ENCODE assay signal across 8 cellular contexts in the genomic region with DNA sequence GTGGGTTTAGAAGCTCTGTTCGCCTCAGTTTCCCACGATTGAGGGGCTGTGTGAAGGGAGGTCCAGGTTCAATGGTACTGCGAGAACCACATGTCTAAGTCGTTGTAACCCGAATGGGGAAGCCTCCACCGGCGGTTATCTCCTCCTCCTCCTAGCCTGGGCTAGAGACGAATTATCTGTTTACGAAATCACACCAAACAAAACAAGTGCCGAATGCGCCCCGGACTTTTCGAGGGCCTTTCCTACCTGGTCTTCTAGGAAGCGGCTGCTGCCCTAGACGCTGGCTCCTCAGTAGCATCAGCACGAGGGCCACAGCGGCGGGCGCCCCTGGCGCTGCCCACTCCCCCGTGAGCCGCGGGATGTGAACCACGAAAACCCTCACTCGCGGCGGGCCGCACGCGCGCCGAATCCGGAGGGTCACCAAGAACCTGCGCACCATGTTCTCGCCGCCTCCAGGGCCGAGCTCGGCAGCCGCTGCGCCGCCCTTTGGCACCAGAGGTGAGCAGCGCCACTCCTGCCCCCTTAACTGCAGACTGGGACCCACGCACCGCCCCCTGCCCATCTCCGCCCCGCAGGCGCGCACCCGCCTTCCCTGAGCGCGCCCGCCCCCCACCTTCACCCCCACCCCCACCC. TPM values are rescaled to one million over a fixed set of nuclear protein-coding genes. Genes with fewer than 3 reads are reported as not detected.
DNase-seq lines count a peak whose midpoint lies in the region; ATAC-seq, FAIRE-seq and TF ChIP-seq lines count a peak whose summit lies in the region.

Gene CDKN2A (minus strand): TSS at position 500 of the 633 bp plus-strand sequence.

- H3F3A ChIP-seq in SK-N-SH (replicated peaks; ENCODE audit: insufficient read depth), result peaks cover 6% of the 10 kb centered on the region

- peak; percentile 67 for ATAC-seq in DND-41 (ENCODE audit: insufficient read depth, low read depth)
- ATAC-seq in GM19468 (IDR thresholded peaks at IDR 0.05; ENCODE audit: extremely low read depth, unreplicated experiment), result peak; percentile 8
- peak; percentile 32 for ATAC-seq in HG03565 (IDR thresholded peaks at IDR 0.05; ENCODE audit: unreplicated experiment)
- ATAC-seq in body of pancreas, result peak; percentile 35

- no peak for FAIRE-seq in kidney (lab: Jason Lieb, UNC)

- peaks cover 57% of the 10 kb centered on the region for H3K4me1 ChIP-seq in DND-41 (ENCODE audit: insufficient read depth, low read length)
- peaks cover 0 to 6% of the 10 kb centered on the region in 2 experiments; a peak in 2 of 4 replicates for H3K4me1 ChIP-seq in SK-N-SH (ENCODE audit: control insufficient read depth in 1 of 2, insufficient read depth in 2 of 2, low read depth in 1 of 2, low read length in 1 of 2)
- H3K4me1 ChIP-seq in body of pancreas, result peaks cover 17% of the 10 kb centered on the region
- H3K4me1 ChIP-seq in kidney (ENCODE audit: control insufficient read depth in 1 of 2, insufficient read depth in 1 of 2, low read depth in 1 of 2, low read length in 2 of 2), result peaks cover 0 to 12% of the 10 kb centered on the region in 2 donors

- DNase-seq in DND-41 (no peak), SK-N-SH (peak; percentile 79), body of pancreas (peak in 2 of 4 donors; percentile 26 to 47), kidney (peak; percentile 83), KG1 (lab: John Stamatoyannopoulos, UW) (no peak)
- peak; percentile 53 for DNase-seq in stimulated activated naive CD4-positive, alpha-beta T cell treated with Interleukin-2 at 50 U/mL for 16 hours (lab: John Stamatoyannopoulos, UW)

- H2AFZ ChIP-seq in DND-41 (ENCODE audit: low read depth, low read length), result peak within 1 kb of the TSS; percentile 64
- peak within 1 kb of the TSS; percentile 99 for H2AFZ ChIP-seq in SK-N-SH (ENCODE audit: low read depth)

- H3K4me2 ChIP-seq in DND-41 (ENCODE audit: insufficient read depth, low read length) (peak within 1 kb of the TSS; percentile 74), SK-N-SH (peak within 1 kb of the TSS; percentile 94)

- intact Hi-C loops in body of pancreas (cut with DNase I) (loop anchor here (5.0 to 10.0 kb wide), 2 partner anchors 59 to 177 kb away; no protein-coding TSS in a partner anchor), kidney (cut with DNase I) (no loop called here)

- peaks cover 97% of the 10 kb centered on the region for H3K79me2 ChIP-seq in DND-41 (ENCODE audit: insufficient read depth, low read length)
- H3K79me2 ChIP-seq in SK-N-SH (ENCODE audit: insufficient read depth), result no peaks in the 10 kb centered on the region; the same call in 1 of the 2 replicates

- CTCF ChIA-PET in SK-N-SH (lab: Yijun Ruan, JAX), result interaction anchor here (0.5 to 5.9 kb wide), 6 partner anchors 14 to 180 kb away, joined by 3 to 60 read pairs (median 4); partner anchors contain the start of gene CDKN2B

- no peak for TF ChIP-seq EP300 in SK-N-SH (IDR thresholded peaks at IDR 0.05; ENCODE audit: borderline replicate concordance in 1 of 2, low read depth in 1 of 2, low read length in 1 of 2)

- H4K20me1 ChIP-seq in DND-41 (ENCODE audit: insufficient read depth, low read length), result peaks cover 26% of the 10 kb centered on the region; the same call in 1 of the 2 replicates
- H4K20me1 ChIP-seq in SK-N-SH (ENCODE audit: insufficient read depth), result no peaks in the 10 kb centered on the region

- peak within 1 kb of the TSS; percentile 99 for H3K27ac ChIP-seq in DND-41 (ENCODE audit: low read length)
- H3K27ac ChIP-seq in SK-N-SH (ENCODE audit: low read depth in 2 of 2, low read length in 1 of 2), result peak within 1 kb of the TSS; percentile 64 to 72; a peak in 3 of 4 replicates
- H3K27ac ChIP-seq in body of pancreas, result peak within 1 kb of the TSS in 3 of 4 donors; percentile 25 to 81 (median 51)
- H3K27ac ChIP-seq in kidney (ENCODE audit: low read depth in 2 of 2, low read length in 2 of 2), result peak within 1 kb of the TSS in 1 of 2 donors; percentile 73

- TF ChIP-seq RAD21 in SK-N-SH (IDR thresholded peaks at IDR 0.05; ENCODE audit: low read length), result no peak

- no peaks in the 10 kb centered on the region for H3K9me2 ChIP-seq in SK-N-SH

- TF ChIP-seq CTCF in DND-41 (IDR thresholded peaks at IDR 0.05; ENCODE audit: borderline replicate concordance, extremely low read depth, low read length, poor library complexity, severe bottlenecking), result peak; percentile 44
- TF ChIP-seq CTCF in SK-N-SH (IDR thresholded peaks at IDR 0.05), result no peak
- TF ChIP-seq CTCF in body of pancreas (IDR thresholded peaks at IDR 0.05), result no peak
- TF ChIP-seq CTCF in kidney (IDR thresholded peaks at IDR 0.05; ENCODE audit: borderline replicate concordance, extremely low read depth, insufficient read depth), result no peak

- H3K9ac ChIP-seq in DND-41 (ENCODE audit: low read depth, low read length) (peak within 1 kb of the TSS; percentile 97), SK-N-SH (peak within 1 kb of the TSS; percentile 75), kidney (ENCODE audit: low read length in 2 of 2) (peak within 1 kb of the TSS; percentile 37 to 46)

- H3K9me3 ChIP-seq in DND-41 (ENCODE audit: insufficient read depth, low read length, severe bottlenecking) (no peaks in the 10 kb centered on the region), SK-N-SH (no peaks in the 10 kb centered on the region), body of pancreas (no peaks in the 10 kb centered on the region), kidney (ENCODE audit: control insufficient read depth in 1 of 2, low read length in 2 of 2) (no peaks in the 10 kb centered on the region)

- POLR2A ChIA-PET in SK-N-SH (lab: Yijun Ruan, JAX), result interaction anchor here (1.3 kb wide), 1 partner anchor 15 kb away, joined by 3 read pairs; the partner anchor contains the start of gene CDKN2B

- peaks cover 43% of the 10 kb centered on the region for H3K36me3 ChIP-seq in DND-41 (ENCODE audit: insufficient read depth, low read length)
- H3K36me3 ChIP-seq in SK-N-SH (replicated peaks in 1 of 2; ENCODE audit: control insufficient read depth in 1 of 2, insufficient read depth in 2 of 2, low read length in 1 of 2), result no peaks in the 10 kb centered on the region
- H3K36me3 ChIP-seq in body of pancreas (replicated peaks in 1 of 2; ENCODE audit: insufficient read depth in 1 of 2, low read depth in 2 of 2), result no peaks in the 10 kb centered on the region
- H3K36me3 ChIP-seq in kidney (ENCODE audit: control insufficient read depth in 1 of 2, insufficient read depth in 2 of 2, low read length in 2 of 2), result no peaks in the 10 kb centered on the region

- H3K27me3 ChIP-seq in DND-41 (ENCODE audit: insufficient read depth, low read length, poor library complexity) (no peaks in the 10 kb centered on the region), SK-N-SH (ENCODE audit: insufficient read depth) (no peaks in the 10 kb centered on the region), body of pancreas (peaks cover 0 to 12% of the 10 kb centered on the region in 2 donors)

- H3K4me3 ChIP-seq in DND-41 (ENCODE audit: low read depth in 1 of 2, low read length in 2 of 2), result peak within 1 kb of the TSS; percentile 53 to 71
- H3K4me3 ChIP-seq in SK-N-SH (ENCODE audit: low read depth in 2 of 2, low read length in 1 of 2), result peak within 1 kb of the TSS; percentile 89 to 92
- peak within 1 kb of the TSS; percentile 61 to 86 for H3K4me3 ChIP-seq in body of pancreas
- peak within 1 kb of the TSS; percentile 62 to 75 for H3K4me3 ChIP-seq in kidney (ENCODE audit: low read length in 2 of 2)

- TF ChIP-seq POLR2A in body of pancreas (IDR thresholded peaks at IDR 0.05), result no peak

- WGBS in SK-N-SH (ENCODE audit: low lambda C conversion rate), result 12% methylated on average over 34 of the region's 52 CpGs
- 4 to 6% methylated on average over 27 to 51 of the region's 52 CpGs for WGBS in body of pancreas, 2 donors

TF ChIP-seq in SK-N-SH, 30 proteins besides CTCF, POLR2A, EP300 and RAD21:
- TF ChIP-seq SMC3 (IDR thresholded peaks at IDR 0.05; ENCODE audit: low read depth, low read length), result no peak
- TF ChIP-seq, protein P1, sequence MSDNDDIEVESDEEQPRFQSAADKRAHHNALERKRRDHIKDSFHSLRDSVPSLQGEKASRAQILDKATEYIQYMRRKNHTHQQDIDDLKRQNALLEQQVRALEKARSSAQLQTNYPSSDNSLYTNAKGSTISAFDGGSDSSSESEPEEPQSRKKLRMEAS (IDR thresholded peaks at IDR 0.05; ENCODE audit: low read depth), result no peak
- TF ChIP-seq RXRA (IDR thresholded peaks at IDR 0.05; ENCODE audit: borderline replicate concordance, low read depth), result no peak
- TF ChIP-seq RFX5 (IDR thresholded peaks at IDR 0.05; ENCODE audit: low read length), result no peak
- no peak for TF ChIP-seq FOXJ3 (CRISPR knock-in tag; IDR thresholded peaks at IDR 0.05)
- no peak for TF ChIP-seq CHD2 (IDR thresholded peaks at IDR 0.05; ENCODE audit: low read length, partially characterized antibody)
- TF ChIP-seq GATA2 (CRISPR knock-in tag; IDR thresholded peaks at IDR 0.05), result no peak
- peak; percentile 10; the same call in 1 of the 2 replicates for TF ChIP-seq SIN3A (IDR thresholded peaks at IDR 0.05; ENCODE audit: borderline replicate concordance, low read depth, low read length)

RNA-seq across cellular contexts. Expression of gene CDKN2A, which starts in this region (rescaled TPM):
- 34.1 and 41.4 TPM in 2 replicates for polyA plus RNA-seq in SK-N-SH (2012; rRNA removed)
- 28.3 and 35.3 TPM in 2 replicates for polyA plus RNA-seq in SK-N-SH (2012; cell fraction: cytosol; rRNA removed)
- polyA plus RNA-seq in SK-N-SH (2012; cell fraction: nucleus; rRNA removed), result 31.9 and 66.5 TPM in 2 replicates
- 1 to 10 TPM in 1 of 2 donors, not detected in 1; 6.2 TPM for total RNA-seq in body of pancreas
- total RNA-seq in kidney, result 4.1 TPM
- not detected for polyA plus RNA-seq in kidney (ENCODE audit: insufficient read depth, low read depth, low replicate concordance)

Comparison
In these comparisons a context has a peak if more than half of its experiments do, and no peak if none do; other contexts are left out.
1. RNA of gene CDKN2A (polyA plus RNA-seq): 28.3 to 66.5 TPM in SK-N-SH; not detected in kidney (single experiment); every median in the first group is over 10 times any median in the second.
2. ATAC-seq: peak in every context shown above with its lines; median percentile 67 in DND-41; 35 in body of pancreas; 32 in HG03565; 8 in GM19468.
3. DNase-seq: peak in SK-N-SH (single experiment), kidney (single experiment) and stimulated activated naive CD4-positive, alpha-beta T cell treated with Interleukin-2 at 50 U/mL for 16 hours (single experiment); none in DND-41 (single experiment) and KG1 (single experiment).
4. H3K9ac ChIP-seq: peak in every context shown above with its lines; median percentile 97 in DND-41; 75 in SK-N-SH; 42 in kidney.
5. Peak in every context shown above with its lines, with median percentiles within 50 percentile points of each other: H3K4me3 ChIP-seq.